Comparison of ENCODE assay signal across 1 cellular context in the genomic region with DNA sequence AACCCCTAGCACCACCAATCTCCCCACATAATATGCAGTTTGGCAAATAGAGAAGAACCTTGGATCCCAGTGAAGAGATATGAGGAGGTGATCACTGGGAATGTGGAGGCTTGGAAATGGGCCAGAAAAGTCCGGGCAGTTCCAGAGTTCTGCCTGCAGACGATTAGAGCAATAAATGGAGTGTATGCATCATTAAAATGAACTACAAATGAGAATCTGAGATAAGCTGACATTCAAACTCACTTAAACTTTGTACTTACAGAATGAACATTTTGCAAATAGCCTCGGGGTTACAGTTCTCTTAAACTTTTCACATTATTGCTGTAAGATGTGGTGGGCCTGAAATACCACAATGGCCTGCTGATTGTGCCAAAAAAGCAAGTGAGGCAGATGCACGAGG.
TF ChIP-seq lines count a peak whose summit lies in the region.

No MANE protein-coding gene starts in this region.

TF ChIP-seq in HEK293, 187 proteins besides CTCF, POLR2A, EP300 and RAD21 (continued from another document):
- peak; percentile 28; the same call in 1 of the 2 replicates for TF ChIP-seq ZNF513 (tag by site-specific recombination; IDR thresholded peaks at IDR 0.05)
- TF ChIP-seq, protein P1, sequence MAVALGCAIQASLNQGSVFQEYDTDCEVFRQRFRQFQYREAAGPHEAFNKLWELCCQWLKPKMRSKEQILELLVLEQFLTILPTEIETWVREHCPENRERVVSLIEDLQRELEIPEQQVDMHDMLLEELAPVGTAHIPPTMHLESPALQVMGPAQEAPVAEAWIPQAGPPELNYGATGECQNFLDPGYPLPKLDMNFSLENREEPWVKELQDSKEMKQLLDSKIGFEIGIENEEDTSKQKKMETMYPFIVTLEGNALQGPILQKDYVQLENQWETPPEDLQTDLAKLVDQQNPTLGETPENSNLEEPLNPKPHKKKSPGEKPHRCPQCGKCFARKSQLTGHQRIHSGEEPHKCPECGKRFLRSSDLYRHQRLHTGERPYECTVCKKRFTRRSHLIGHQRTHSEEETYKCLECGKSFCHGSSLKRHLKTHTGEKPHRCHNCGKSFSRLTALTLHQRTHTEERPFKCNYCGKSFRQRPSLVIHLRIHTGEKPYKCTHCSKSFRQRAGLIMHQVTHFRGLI (tag by site-specific recombination; IDR thresholded peaks at IDR 0.05) = no peak
- peak; percentile 82 for TF ChIP-seq ZNF335 (tag by site-specific recombination; conservative IDR thresholded peaks at IDR 0.05)
- TF ChIP-seq ZNF2 (tag by site-specific recombination; IDR thresholded peaks at IDR 0.05) = peak; percentile 63
- TF ChIP-seq TSHZ1 (tag by site-specific recombination; IDR thresholded peaks at IDR 0.05; ENCODE audit: borderline replicate concordance) = peak; percentile 88
- TF ChIP-seq ZSCAN30 (tag by site-specific recombination; IDR thresholded peaks at IDR 0.05) = peak; percentile 71; the same call in 1 of the 2 replicates
- TF ChIP-seq KLF10 (tag by site-specific recombination; IDR thresholded peaks at IDR 0.05) = peak; percentile 58; the same call in 1 of the 2 replicates
- TF ChIP-seq BCL11B (tag by site-specific recombination; IDR thresholded peaks at IDR 0.05; ENCODE audit: low read depth) = 0 out of 2 replicates have a peak, but pooled peaks have one; percentile 52
- TF ChIP-seq SCRT1 (tag by site-specific recombination; IDR thresholded peaks at IDR 0.05; ENCODE audit: borderline replicate concordance) = 0 out of 2 replicates have a peak, but pooled peaks have one; percentile 31
- TF ChIP-seq, protein P2, sequence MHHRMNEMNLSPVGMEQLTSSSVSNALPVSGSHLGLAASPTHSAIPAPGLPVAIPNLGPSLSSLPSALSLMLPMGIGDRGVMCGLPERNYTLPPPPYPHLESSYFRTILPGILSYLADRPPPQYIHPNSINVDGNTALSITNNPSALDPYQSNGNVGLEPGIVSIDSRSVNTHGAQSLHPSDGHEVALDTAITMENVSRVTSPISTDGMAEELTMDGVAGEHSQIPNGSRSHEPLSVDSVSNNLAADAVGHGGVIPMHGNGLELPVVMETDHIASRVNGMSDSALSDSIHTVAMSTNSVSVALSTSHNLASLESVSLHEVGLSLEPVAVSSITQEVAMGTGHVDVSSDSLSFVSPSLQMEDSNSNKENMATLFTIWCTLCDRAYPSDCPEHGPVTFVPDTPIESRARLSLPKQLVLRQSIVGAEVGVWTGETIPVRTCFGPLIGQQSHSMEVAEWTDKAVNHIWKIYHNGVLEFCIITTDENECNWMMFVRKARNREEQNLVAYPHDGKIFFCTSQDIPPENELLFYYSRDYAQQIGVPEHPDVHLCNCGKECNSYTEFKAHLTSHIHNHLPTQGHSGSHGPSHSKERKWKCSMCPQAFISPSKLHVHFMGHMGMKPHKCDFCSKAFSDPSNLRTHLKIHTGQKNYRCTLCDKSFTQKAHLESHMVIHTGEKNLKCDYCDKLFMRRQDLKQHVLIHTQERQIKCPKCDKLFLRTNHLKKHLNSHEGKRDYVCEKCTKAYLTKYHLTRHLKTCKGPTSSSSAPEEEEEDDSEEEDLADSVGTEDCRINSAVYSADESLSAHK (tag by site-specific recombination; IDR thresholded peaks at IDR 0.05) = peak; percentile 79
- 0 out of 2 replicates have a peak, but pooled peaks have one; percentile 46 for TF ChIP-seq ZNF341 (tag by site-specific recombination; IDR thresholded peaks at IDR 0.05; ENCODE audit: low read depth)
